In genomic region chr16:85731179-85731578, GRCh38 we compare ENCODE assay signal across 21 cellular contexts. TPM values are rescaled to one million over a fixed set of nuclear protein-coding genes. Genes with fewer than 3 reads are reported as not detected.
"Had no signal": no experiment of that assay in that cellular context is flagged by ENCODE, and none has a peak within 500 bp of the region (broad histone marks: within the 10 kb centered on the region; RNA-seq: fewer than 3 reads in every experiment).

No MANE protein-coding gene starts in this region.

- H3K36me3 Mint-ChIP-seq: activated CD4-positive, alpha-beta memory T cell treated with anti-CD3 and anti-CD28 coated beads for 36 hours; activated naive CD4-positive, alpha-beta T cell treated with anti-CD3 and anti-CD28 coated beads, Interleukin-2, amount 50 U/mL, for 72 hours had no signal

- DNase-seq: activated CD4-positive, alpha-beta memory T cell treated with anti-CD3 and anti-CD28 coated beads for 36 hours; activated CD4-positive, alpha-beta T cell treated with anti-CD3 and anti-CD28 coated beads for 36 hours; activated gamma-delta T cell treated with Interleukin-2 at 50 U/mL for 16 hours; activated T-cell treated with anti-CD3 and anti-CD28 coated beads for 4 hours; effector memory CD4-positive, alpha-beta T cell; heart right ventricle; immature natural killer cell; kidney glomerular epithelial cell; left ventricle myocardium inferior; stomach; trophoblast cell had no signal

- H3K9me3 Mint-ChIP-seq: activated CD4-positive, alpha-beta memory T cell treated with anti-CD3 and anti-CD28 coated beads for 36 hours; activated naive CD4-positive, alpha-beta T cell treated with anti-CD3 and anti-CD28 coated beads, Interleukin-2, amount 50 U/mL, for 72 hours; activated T-helper 1 cell treated with anti-CD3 and anti-CD28 coated beads, Interleukin-12 subunit alpha, Interleukin-12 subunit beta, Interleukin-2, Interleukin-4 antibody, amounts not matched to agents 30 ng/mL and 10 ng/mL and 1 ng/mL, durations not matched to agents 14 hours and 24 hours and 36 hours; dendritic cell treated with granulocyte-macrophage colony-stimulating factor and Interleukin-4, amounts not matched to agents 40 ng/mL and 50 ng/mL, for 4 days; immature natural killer cell; WTC11 had no signal

- FAIRE-seq: endothelial cell of umbilical vein had no signal

- H3K4me1 ChIP-seq: esophagus muscularis mucosa, left ventricle myocardium inferior, prostate gland, right atrium auricular region had no signal

- H3K27ac ChIP-seq: cardiac muscle cell, esophagus muscularis mucosa, heart right ventricle, left ventricle myocardium inferior, prostate gland, right atrium auricular region, skin epidermis, stomach had no signal

- H3K27me3 Mint-ChIP-seq: activated CD4-positive, alpha-beta memory T cell treated with anti-CD3 and anti-CD28 coated beads for 36 hours; activated CD4-positive, alpha-beta T cell treated with anti-CD3 and anti-CD28 coated beads for 36 hours had no signal

- H3K27ac Mint-ChIP-seq: activated CD4-positive, alpha-beta memory T cell treated with anti-CD3 and anti-CD28 coated beads for 36 hours; activated CD4-positive, alpha-beta T cell treated with anti-CD3 and anti-CD28 coated beads for 36 hours; activated naive CD4-positive, alpha-beta T cell treated with anti-CD3 and anti-CD28 coated beads, Interleukin-2, amount 50 U/mL, for 72 hours; activated T-helper 1 cell treated with anti-CD3 and anti-CD28 coated beads, Interleukin-12 subunit alpha, Interleukin-12 subunit beta, Interleukin-2, Interleukin-4 antibody, amounts not matched to agents 30 ng/mL and 10 ng/mL and 1 ng/mL, durations not matched to agents 14 hours and 24 hours and 36 hours; immature natural killer cell; WTC11 had no signal

- H3K4me3 Mint-ChIP-seq: activated CD4-positive, alpha-beta memory T cell treated with anti-CD3 and anti-CD28 coated beads for 36 hours; activated CD4-positive, alpha-beta T cell treated with anti-CD3 and anti-CD28 coated beads for 36 hours; activated T-helper 1 cell treated with anti-CD3 and anti-CD28 coated beads, Interleukin-12 subunit alpha, Interleukin-12 subunit beta, Interleukin-2, Interleukin-4 antibody, amounts not matched to agents 30 ng/mL and 10 ng/mL and 1 ng/mL, durations not matched to agents 14 hours and 24 hours and 36 hours; immature natural killer cell; WTC11 had no signal

- ATAC-seq: activated CD4-positive, alpha-beta T cell treated with anti-CD3 and anti-CD28 coated beads for 36 hours; activated naive CD4-positive, alpha-beta T cell treated with anti-CD3 and anti-CD28 coated beads, Interleukin-2, amount 50 U/mL, for 72 hours; heart right ventricle; WTC11 had no signal

- H3K27me3 ChIP-seq: cardiac muscle cell, esophagus muscularis mucosa, right atrium auricular region, stomach had no signal

- H3K9me3 ChIP-seq: esophagus muscularis mucosa, heart right ventricle, left ventricle myocardium inferior, prostate gland, right atrium auricular region, stomach had no signal

- H3K36me3 ChIP-seq: cardiac muscle cell, esophagus muscularis mucosa, heart right ventricle, left ventricle myocardium inferior, prostate gland, right atrium auricular region, stomach had no signal

- H3K4me3 ChIP-seq: cardiac muscle cell, esophagus muscularis mucosa, heart right ventricle, left ventricle myocardium inferior, prostate gland, right atrium auricular region, skin epidermis, stomach had no signal

RNA-seq across cellular contexts. Expression of gene C16orf74, which starts 19.7 kb away (rescaled TPM):
- total RNA-seq: activated CD4-positive, alpha-beta memory T cell treated with anti-CD3 and anti-CD28 coated beads for 36 hours; activated T-helper 1 cell treated with anti-CD3 and anti-CD28 coated beads, Interleukin-12 subunit alpha, Interleukin-12 subunit beta, Interleukin-2, Interleukin-4 antibody, amounts not matched to agents 30 ng/mL and 10 ng/mL and 1 ng/mL, durations not matched to agents 14 hours and 24 hours and 36 hours had no signal
